Comparison of ENCODE assay signal across 10 cellular contexts in the genomic region with DNA sequence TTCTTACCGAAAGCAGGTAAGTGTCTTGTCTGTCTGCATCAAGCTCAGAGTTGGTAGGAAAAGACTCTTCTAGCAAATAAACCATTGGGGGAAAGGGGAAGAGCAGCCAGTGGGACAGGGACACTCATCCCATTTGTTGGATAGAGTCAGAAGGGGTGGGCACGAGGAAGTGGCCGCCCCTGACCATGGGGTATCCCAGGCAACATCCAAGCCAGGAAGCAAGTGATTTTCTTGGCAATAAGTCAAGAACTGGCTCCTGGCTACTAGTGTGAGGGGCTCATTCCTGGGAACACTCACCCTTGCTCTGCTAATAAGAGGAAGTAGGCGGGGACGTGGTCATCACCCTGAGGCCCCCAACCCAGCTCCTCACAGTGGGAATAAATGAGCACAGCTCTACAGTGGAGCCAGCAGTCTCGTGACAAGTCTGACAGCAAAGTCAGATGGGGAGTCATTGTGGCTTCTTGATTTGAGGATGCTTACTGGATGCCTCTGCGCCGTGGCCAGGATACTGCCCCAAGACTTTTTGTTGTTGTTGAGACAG. TPM values are rescaled to one million over a fixed set of nuclear protein-coding genes. Genes with fewer than 3 reads are reported as not detected.
A peak's percentile ranks its signal among the peaks of the same experiment; 100 is the strongest.
DNase-seq lines count a peak whose midpoint lies in the region; ATAC-seq and TF ChIP-seq lines count a peak whose summit lies in the region.
"Had no signal": no experiment of that assay in that cellular context is flagged by ENCODE, and none has a peak within 500 bp of the region (broad histone marks: within the 10 kb centered on the region; RNA-seq: fewer than 3 reads in every experiment).

No MANE protein-coding gene starts in this region.

- ATAC-seq in lower lobe of right lung (peak; percentile 55 to 60), GM18873 (IDR thresholded peaks at IDR 0.05; ENCODE audit: low FRiP score, unreplicated experiment) (no peak)

- H3K27ac ChIP-seq in lower lobe of right lung (peak overlapping the region; percentile 88), temporal lobe (ENCODE audit: low read depth, low read length) (peak overlapping the region; percentile 93)

- no peaks in the 10 kb centered on the region for H3K9me3 ChIP-seq in lower lobe of right lung

- TF ChIP-seq CTCF in choroid plexus epithelial cell (conservative IDR thresholded peaks at IDR 0.05; ENCODE audit: low read depth, low read length) = no peak
- no peak for TF ChIP-seq CTCF in lower lobe of right lung (IDR thresholded peaks at IDR 0.05)

- no peaks in the 10 kb centered on the region for H3K27me3 ChIP-seq in lower lobe of right lung (ENCODE audit: low read depth)

- peak overlapping the region; percentile 47 for H3K4me3 ChIP-seq in choroid plexus epithelial cell (ENCODE audit: low read depth, low read length)
- H3K4me3 ChIP-seq in lower lobe of right lung = peak overlapping the region; percentile 25

- H3K36me3 ChIP-seq in lower lobe of right lung = no peaks in the 10 kb centered on the region

- H3K4me1 ChIP-seq in lower lobe of right lung = peaks cover 31% of the 10 kb centered on the region

- intact Hi-C loops in lower lobe of right lung (cut with DNase I) = no loop called here

- DNase-seq in NCI-H2227 (lab: John Stamatoyannopoulos, UW; ENCODE audit: unreplicated experiment) = peak; percentile 59
- peak; percentile 91 for DNase-seq in choroid plexus epithelial cell (ENCODE audit: low read depth)
- DNase-seq in lower lobe of right lung = no peak
- DNase-seq in NCI-H2196 (lab: John Stamatoyannopoulos, UW; ENCODE audit: unreplicated experiment) = no peak
- DNase-seq in stimulated activated CD4-positive, alpha-beta T cell treated with anti-CD3 and anti-CD28 coated beads, Interleukin-1b, Interleukin-23, amount 100 ng/mL, for 48 hours = no peak
- DNase-seq: activated CD8-positive, alpha-beta memory T cell treated with anti-CD3 and anti-CD28 coated beads for 24 hours; NCI-H526; stimulated activated CD4-positive, alpha-beta T cell treated with anti-CD3 and anti-CD28 coated beads, Interleukin-4, amount 100 ng/mL, for 4 hours had no signal

RNA-seq across cellular contexts. Expression of a gene that starts 6.7 kb away (rescaled TPM):
- 0.50 TPM for total RNA-seq in lower lobe of right lung
- total RNA-seq in temporal lobe = 5.4 TPM

RNA-seq across cellular contexts. Expression of a gene that starts 58.5 kb away (rescaled TPM):
- total RNA-seq in lower lobe of right lung (133 TPM), temporal lobe (80.6 TPM)

Comparison
In these comparisons a context has a peak if more than half of its experiments do, and no peak if none do; other contexts are left out.
1. DNase-seq: peak in NCI-H2227 (single experiment) and choroid plexus epithelial cell (single experiment); none in lower lobe of right lung (single experiment), NCI-H2196 (single experiment) and stimulated activated CD4-positive, alpha-beta T cell treated with anti-CD3 and anti-CD28 coated beads, Interleukin-1b, Interleukin-23, amount 100 ng/mL, for 48 hours (single experiment).